In the genomic region with DNA sequence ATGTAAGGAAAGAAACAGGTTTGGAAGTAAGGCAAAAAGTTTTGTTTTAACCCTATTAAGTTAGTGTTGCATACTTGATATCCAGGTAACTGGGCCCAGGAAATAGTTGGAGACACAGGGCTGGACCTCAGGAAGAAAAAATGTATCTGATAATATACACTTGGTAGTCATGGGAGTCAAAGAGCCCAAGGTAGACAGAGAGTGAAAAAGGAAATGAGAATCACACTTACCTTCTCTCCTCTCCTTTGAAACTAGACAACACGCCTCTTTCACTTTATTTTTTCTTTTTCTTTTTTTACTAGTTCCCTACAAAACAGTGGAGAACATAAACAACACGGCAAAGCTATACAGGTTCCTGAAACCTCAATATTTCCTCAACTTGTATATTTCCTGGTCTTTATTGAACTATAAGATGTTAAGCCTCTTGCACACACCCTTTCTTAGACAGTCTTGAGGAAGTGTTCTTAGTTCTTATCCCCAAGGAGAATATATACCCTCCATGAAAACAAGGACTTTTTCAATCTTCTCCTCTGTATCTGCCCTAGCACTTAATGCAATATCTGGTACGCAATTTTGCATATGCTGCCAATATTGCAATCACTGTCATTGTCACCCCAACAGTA, we compare ENCODE assay signal across 27 cellular contexts. TPM values are rescaled to one million over a fixed set of nuclear protein-coding genes. Genes with fewer than 3 reads are reported as not detected.
"Had no signal": no experiment of that assay in that cellular context is flagged by ENCODE, and none has a peak within 500 bp of the region (broad histone marks: within the 10 kb centered on the region; RNA-seq: fewer than 3 reads in every experiment).

No MANE protein-coding gene starts in this region.

- ATAC-seq: esophagus mucosa; gastrocnemius medialis; left lobe of liver; naive thymus-derived CD8-positive, alpha-beta T cell; right lobe of liver; stimulated activated naive CD8-positive, alpha-beta T cell treated with anti-CD3 and anti-CD28 coated beads, Interleukin-15, amount 100 ng/mL, for 72 hours; upper lobe of right lung had no signal

- FAIRE-seq: keratinocyte, small intestine had no signal

- H3K9me3 ChIP-seq: gastrocnemius medialis, ovary, right lobe of liver, suprapubic skin, transverse colon, upper lobe of right lung, uterus had no signal

- DNase-seq: dorsolateral prefrontal cortex; effector CD4-positive, alpha-beta T cell; foreskin fibroblast; gastrocnemius medialis; head of caudate nucleus; mesendoderm; midbrain; naive thymus-derived CD8-positive, alpha-beta T cell; nephron progenitor cell; nucleus accumbens; ovary; posterior cingulate gyrus; right lobe of liver; small intestine; stimulated activated CD4-positive, alpha-beta T cell treated with anti-CD3 and anti-CD28 coated beads, Interleukin-15, amount 100 ng/mL, for 24 hours; stimulated activated CD4-positive, alpha-beta T cell treated with anti-CD3 and anti-CD28 coated beads, Interleukin-4, amount 100 ng/mL, for 1 hour; stimulated activated CD8-positive, alpha-beta memory T cell treated with anti-CD3 and anti-CD28 coated beads, Interleukin-4, amount 100 ng/mL, for 48 hours; stimulated activated naive CD4-positive, alpha-beta T cell; stimulated activated naive CD8-positive, alpha-beta T cell treated with anti-CD3 and anti-CD28 coated beads, Interleukin-15, amount 100 ng/mL, for 72 hours; transverse colon; upper lobe of right lung; uterus had no signal

- H3K27me3 ChIP-seq: ovary, right lobe of liver, suprapubic skin, transverse colon, upper lobe of right lung, uterus had no signal

- H3K36me3 ChIP-seq: gastrocnemius medialis, ovary, right lobe of liver, suprapubic skin, transverse colon, upper lobe of right lung, uterus had no signal

- H3K4me1 ChIP-seq: gastrocnemius medialis, right lobe of liver, suprapubic skin, transverse colon, upper lobe of right lung, uterus had no signal

- H3K4me3 ChIP-seq: dorsolateral prefrontal cortex, gastrocnemius medialis, ovary, right lobe of liver, suprapubic skin, transverse colon, upper lobe of right lung, uterus had no signal

- H3K27ac ChIP-seq: dorsolateral prefrontal cortex, epithelial cell of prostate, gastrocnemius medialis, ovary, right lobe of liver, suprapubic skin, upper lobe of right lung, uterus had no signal

RNA-seq across cellular contexts. Expression of a gene that starts 27.2 kb away (rescaled TPM):
- total RNA-seq: naive thymus-derived CD8-positive, alpha-beta T cell had no signal
